In the genomic region with DNA sequence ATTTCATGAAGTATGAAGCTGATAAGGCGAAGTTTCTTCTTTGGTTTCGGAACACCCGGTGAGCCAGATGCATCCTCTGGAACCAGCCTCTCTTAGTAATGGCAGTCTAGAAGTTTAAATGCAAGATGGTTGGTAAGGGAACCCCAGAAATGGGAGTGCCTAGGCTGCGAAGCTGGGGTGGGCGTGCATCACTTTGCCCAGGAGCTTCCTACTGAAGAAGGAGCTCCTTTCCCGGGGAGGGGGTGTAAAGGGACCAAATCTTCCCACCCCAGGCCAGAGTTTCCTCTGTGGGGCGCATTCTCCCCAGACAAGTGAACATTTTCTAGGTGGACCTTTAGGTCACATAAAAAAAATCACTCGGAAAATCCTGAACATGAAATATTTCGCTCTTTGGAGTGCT, we compare ENCODE assay signal across 25 cellular contexts. TPM values are rescaled to one million over a fixed set of nuclear protein-coding genes. Genes with fewer than 3 reads are reported as not detected.
"Had no signal": no experiment of that assay in that cellular context is flagged by ENCODE, and none has a peak within 500 bp of the region (broad histone marks: within the 10 kb centered on the region; RNA-seq: fewer than 3 reads in every experiment).

No MANE protein-coding gene starts in this region.

- H3K4me1 ChIP-seq: esophagus squamous epithelium, foreskin keratinocyte, transverse colon had no signal

- H3K9me3 ChIP-seq: esophagus squamous epithelium, stomach, thoracic aorta, transverse colon had no signal

- H3K27me3 Mint-ChIP-seq: dendritic cell treated with granulocyte-macrophage colony-stimulating factor and Interleukin-4, amounts not matched to agents 40 ng/mL and 50 ng/mL, for 4 days; effector memory CD8-positive, alpha-beta T cell had no signal

- H3K4me3 ChIP-seq: esophagus squamous epithelium, lung, thoracic aorta, transverse colon had no signal

- H3K27ac ChIP-seq: esophagus squamous epithelium, foreskin keratinocyte, stomach, thoracic aorta, transverse colon had no signal

- H3K36me3 ChIP-seq: esophagus squamous epithelium, stomach, thoracic aorta, transverse colon had no signal

- H3K36me3 Mint-ChIP-seq: immature natural killer cell, naive B cell had no signal

- H3K9me3 Mint-ChIP-seq: dendritic cell treated with granulocyte-macrophage colony-stimulating factor and Interleukin-4, amounts not matched to agents 40 ng/mL and 50 ng/mL, for 4 days; effector memory CD8-positive, alpha-beta T cell; immature natural killer cell; nephron had no signal

- H3K4me3 Mint-ChIP-seq: dendritic cell treated with granulocyte-macrophage colony-stimulating factor and Interleukin-4, amounts not matched to agents 40 ng/mL and 50 ng/mL, for 4 days; effector memory CD8-positive, alpha-beta T cell; immature natural killer cell; naive B cell; nephron had no signal

- H3K4me1 Mint-ChIP-seq: immature natural killer cell, naive B cell, nephron had no signal

- H3K27me3 ChIP-seq: foreskin keratinocyte, transverse colon had no signal

- ATAC-seq: effector memory CD8-positive, alpha-beta T cell; foreskin keratinocyte; left cardiac atrium; left ventricle myocardium superior; sciatic nerve had no signal

- H3K27ac Mint-ChIP-seq: dendritic cell treated with granulocyte-macrophage colony-stimulating factor and Interleukin-4, amounts not matched to agents 40 ng/mL and 50 ng/mL, for 4 days; effector memory CD8-positive, alpha-beta T cell; immature natural killer cell; nephron had no signal

- DNase-seq: effector memory CD8-positive, alpha-beta T cell; esophagus squamous epithelium; foreskin keratinocyte; immature natural killer cell; kidney; left cardiac atrium; left ventricle myocardium superior; mesenchymal stem cell; midbrain; naive B cell; stimulated activated CD4-positive, alpha-beta T cell treated with anti-CD3 and anti-CD28 coated beads, Interleukin-2, amount 100 ng/mL, for 24 hours; stimulated activated CD4-positive, alpha-beta T cell treated with anti-CD3 and anti-CD28 coated beads, Interleukin-4, amount 100 ng/mL, for 4 hours; stimulated activated naive CD4-positive, alpha-beta T cell; stomach; substantia nigra; transverse colon had no signal

RNA-seq across cellular contexts. Expression of a gene that starts 4.4 kb away (rescaled TPM):
- total RNA-seq: epithelial cell of proximal tubule, foreskin keratinocyte, kidney, left cardiac atrium, left ventricle myocardium superior, lung, omental fat pad, pulmonary artery endothelial cell, sciatic nerve, skeletal muscle tissue had no signal
- polyA plus RNA-seq: foreskin keratinocyte, immature natural killer cell, lung had no signal

RNA-seq across cellular contexts. Expression of a gene that starts 19.9 kb away (rescaled TPM):
- total RNA-seq: epithelial cell of proximal tubule, esophagus squamous epithelium, foreskin keratinocyte, kidney, left cardiac atrium, left ventricle myocardium superior, omental fat pad, pulmonary artery endothelial cell, sciatic nerve, skeletal muscle tissue had no signal
- polyA plus RNA-seq: foreskin keratinocyte, immature natural killer cell had no signal

RNA-seq across cellular contexts. Expression of a gene that starts 31.2 kb away (rescaled TPM):
- total RNA-seq: foreskin keratinocyte, pulmonary artery endothelial cell had no signal
- polyA plus RNA-seq: foreskin keratinocyte, immature natural killer cell had no signal

RNA-seq across cellular contexts. Expression of a gene that starts 49.4 kb away (rescaled TPM):
- total RNA-seq: foreskin keratinocyte, left ventricle myocardium superior, pulmonary artery endothelial cell, sciatic nerve, skeletal muscle tissue, thoracic aorta had no signal
- polyA plus RNA-seq: foreskin keratinocyte had no signal

RNA-seq across cellular contexts. Expression of a gene that starts 57.3 kb away (rescaled TPM):
- total RNA-seq: epithelial cell of proximal tubule, foreskin keratinocyte, left ventricle myocardium superior, pulmonary artery endothelial cell had no signal
- polyA plus RNA-seq: foreskin keratinocyte had no signal
